ENCODE assay signal across 1 cellular context in the genomic region with DNA sequence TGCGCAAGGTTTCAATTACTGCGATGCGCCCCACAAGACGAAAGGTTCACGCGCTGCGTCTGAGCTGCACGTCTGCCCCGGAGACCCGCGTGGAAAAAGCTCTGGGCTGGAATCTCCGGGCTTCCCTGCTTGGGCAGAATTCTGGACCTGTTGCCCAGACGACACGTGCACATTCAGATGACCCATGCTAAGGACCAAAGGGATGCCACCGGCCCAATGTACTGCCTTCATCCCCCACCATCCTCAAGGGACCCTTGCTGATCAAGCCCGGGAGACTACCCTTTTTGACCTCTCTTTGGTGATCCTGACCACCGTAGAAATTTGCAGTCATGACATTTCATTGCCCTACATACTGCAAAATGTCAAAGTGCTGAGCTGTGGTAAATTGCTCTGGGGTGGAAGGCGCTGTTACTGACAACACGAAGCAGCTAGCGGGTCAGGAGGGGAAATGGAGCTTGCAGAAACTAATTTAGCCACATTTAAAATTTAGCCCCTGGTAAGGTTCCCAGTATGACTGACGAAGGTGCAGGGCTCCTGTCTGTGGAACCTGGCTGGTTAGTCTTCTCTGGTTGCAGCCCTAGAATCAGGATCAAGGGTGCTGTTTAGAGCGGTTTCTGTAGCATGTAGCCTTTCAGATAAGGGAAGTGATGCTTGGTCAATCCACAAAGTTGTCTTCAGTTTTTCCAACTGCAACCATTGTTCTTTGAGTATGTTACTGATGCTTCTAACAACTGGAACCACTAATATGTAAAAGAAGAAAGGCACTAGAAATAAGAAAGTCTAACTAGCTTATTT.
TF ChIP-seq lines count a peak whose summit lies in the region.

No MANE protein-coding gene starts in this region.

TF ChIP-seq in liver, 16 proteins besides CTCF, POLR2A, EP300 and RAD21 (continued from another document):
- TF ChIP-seq HNF4A (conservative IDR thresholded peaks at IDR 0.05) = no peak
- no peak for TF ChIP-seq GABPA (IDR thresholded peaks at IDR 0.05 in 1 of 2, conservative IDR thresholded peaks at IDR 0.05 in 1 of 2)
- TF ChIP-seq TAF1 (conservative IDR thresholded peaks at IDR 0.05) = no peak
- TF ChIP-seq HNF4G (IDR thresholded peaks at IDR 0.05) = no peak
- TF ChIP-seq SP1 (IDR thresholded peaks at IDR 0.05) = no peak
- no peak for TF ChIP-seq NR2F2 (IDR thresholded peaks at IDR 0.05)
